ENCODE assay signal across 11 cellular contexts in genomic region chr1:31787261-31787660, GRCh38. TPM values are rescaled to one million over a fixed set of nuclear protein-coding genes. Genes with fewer than 3 reads are reported as not detected.
DNase-seq lines count a peak whose midpoint lies in the region; ATAC-seq and TF ChIP-seq lines count a peak whose summit lies in the region.
"Had no signal": no experiment of that assay in that cellular context is flagged by ENCODE, and none has a peak within 500 bp of the region (broad histone marks: within the 10 kb centered on the region; RNA-seq: fewer than 3 reads in every experiment).

No MANE protein-coding gene starts in this region.

- no peak overlapping the region for H3K27ac Mint-ChIP-seq in endodermal cell
- H3K27ac Mint-ChIP-seq in stimulated activated effector memory CD8-positive, alpha-beta T cell treated with anti-CD3 and anti-CD28 coated beads, Interleukin-12 subunit alpha, Interleukin-12 subunit beta, amount 100 ng/mL, for 72 hours: peak overlapping the region; percentile 91

- H3K4me1 ChIP-seq in Panc1 (ENCODE audit: control insufficient read depth, insufficient read depth, low read length) (0 out of 2 replicates have a peak, but pooled peaks cover 15% of the 10 kb centered on the region), endodermal cell (ENCODE audit: control insufficient read depth, insufficient read depth, low read length) (peaks cover 20% of the 10 kb centered on the region)

- DNase-seq in activated effector memory CD4-positive, alpha-beta T cell treated with anti-CD3 and anti-CD28 coated beads, Interleukin-2, amount 50 U/mL, for 16 hours: peak; percentile 52
- no peak for DNase-seq in activated effector memory CD4-positive, alpha-beta T cell treated with Interleukin-2 at 50 U/mL for 16 hours
- DNase-seq in Panc1 (ENCODE audit: low read depth, low spot score): no peak
- peak; percentile 49 for DNase-seq in endodermal cell
- no peak for DNase-seq in stimulated activated effector memory CD8-positive, alpha-beta T cell treated with anti-CD3 and anti-CD28 coated beads, Interleukin-12 subunit alpha, Interleukin-12 subunit beta, amount 100 ng/mL, for 72 hours (ENCODE audit: low spot score in 2 of 2)
- DNase-seq in NCI-H510A treated with DMSO at 0.1 percent for 48 hours (lab: John Stamatoyannopoulos, UW): no peak

- intact Hi-C loops in Panc1 (cut with micrococcal nuclease; ENCODE audit: unreplicated experiment): loop anchor here (10.0 kb wide), 1 partner anchor 222 kb away; no protein-coding TSS in a partner anchor

- H3K27ac ChIP-seq in Panc1 (ENCODE audit: low read length) (peak overlapping the region; percentile 86; the same call in 1 of the 2 replicates), endodermal cell (ENCODE audit: low read depth, low read length) (no peak overlapping the region)

- H3K36me3 ChIP-seq in Panc1 (ENCODE audit: control insufficient read depth, insufficient read depth, low read length) (no peaks in the 10 kb centered on the region), endodermal cell (ENCODE audit: control insufficient read depth, insufficient read depth, low read length) (no peaks in the 10 kb centered on the region)
- H3K36me3 ChIP-seq: HAP-1 had no signal

- no TSS peak for BruUV-seq in Panc1 (replicated peaks; lab: Mats Ljungman, UMichigan)

- H3K27me3 Mint-ChIP-seq in endodermal cell (ENCODE audit: insufficient read depth): peaks cover 6% of the 10 kb centered on the region

- H3K9ac ChIP-seq in endodermal cell (ENCODE audit: extremely low read depth, low read length, poor library complexity, severe bottlenecking): no peak overlapping the region

- no peak for ATAC-seq in Panc1
- no peak for ATAC-seq in stimulated activated effector memory CD8-positive, alpha-beta T cell treated with anti-CD3 and anti-CD28 coated beads, Interleukin-12 subunit alpha, Interleukin-12 subunit beta, amount 100 ng/mL, for 72 hours
- no peak for ATAC-seq in HG02610 (IDR thresholded peaks at IDR 0.05; ENCODE audit: unreplicated experiment)
- ATAC-seq in HG02938 (IDR thresholded peaks at IDR 0.05; ENCODE audit: unreplicated experiment): no peak

- POLR2A ChIA-PET in Panc1 (lab: Charles Lee): no interaction called here

- CTCF ChIA-PET in Panc1 (lab: Charles Lee): interaction anchor here (0.5 kb wide), 1 partner anchor 25 kb away, joined by 4 read pairs; no protein-coding TSS in a partner anchor

- H3K4me3 Mint-ChIP-seq in endodermal cell: peak overlapping the region; percentile 77
- peak overlapping the region; percentile 80 for H3K4me3 Mint-ChIP-seq in stimulated activated effector memory CD8-positive, alpha-beta T cell treated with anti-CD3 and anti-CD28 coated beads, Interleukin-12 subunit alpha, Interleukin-12 subunit beta, amount 100 ng/mL, for 72 hours

- H3K4me3 ChIP-seq in Panc1 (ENCODE audit: low read depth in 2 of 2, low read length in 2 of 2): no peak overlapping the region
- no peak overlapping the region for H3K4me3 ChIP-seq in endodermal cell (ENCODE audit: low read length)

- in situ Hi-C loops in Panc1 (cut with HindIII; ENCODE audit: low pct_unique_long_range_greater_than_20kb, low sequenced_read_pairs): no loop called here

- H3K4me1 Mint-ChIP-seq in endodermal cell: peaks cover 26% of the 10 kb centered on the region
- peaks cover 17% of the 10 kb centered on the region for H3K4me1 Mint-ChIP-seq in stimulated activated effector memory CD8-positive, alpha-beta T cell treated with anti-CD3 and anti-CD28 coated beads, Interleukin-12 subunit alpha, Interleukin-12 subunit beta, amount 100 ng/mL, for 72 hours

- H3K27me3 ChIP-seq in Panc1 (ENCODE audit: control insufficient read depth, insufficient read depth, low read length): no peaks in the 10 kb centered on the region
- H3K27me3 ChIP-seq in endodermal cell (ENCODE audit: control insufficient read depth, insufficient read depth, low read length, poor library complexity, severe bottlenecking): no peaks in the 10 kb centered on the region
- H3K27me3 ChIP-seq: MG63 had no signal

- no peaks in the 10 kb centered on the region for H3K9me3 Mint-ChIP-seq in endodermal cell
- no peaks in the 10 kb centered on the region for H3K9me3 Mint-ChIP-seq in stimulated activated effector memory CD8-positive, alpha-beta T cell treated with anti-CD3 and anti-CD28 coated beads, Interleukin-12 subunit alpha, Interleukin-12 subunit beta, amount 100 ng/mL, for 72 hours

- TF ChIP-seq CTCF in Panc1 (IDR thresholded peaks at IDR 0.05) (no peak), endodermal cell (conservative IDR thresholded peaks at IDR 0.05) (no peak)

- H3K9me3 ChIP-seq in Panc1 (ENCODE audit: control insufficient read depth, insufficient read depth, low read depth, low read length) (no peaks in the 10 kb centered on the region), endodermal cell (ENCODE audit: control insufficient read depth, low read length) (no peaks in the 10 kb centered on the region)
- H3K9me3 ChIP-seq: HAP-1, MG63 had no signal

- WGBS in endodermal cell (ENCODE audit: insufficient coverage in 1 of 2, insufficient read length in 1 of 2), 2 experiments: 96 to 100% methylated on average over 3 of the region's 3 CpGs

- H3K36me3 Mint-ChIP-seq in endodermal cell (ENCODE audit: low read depth): no peaks in the 10 kb centered on the region
- peaks cover 8% of the 10 kb centered on the region for H3K36me3 Mint-ChIP-seq in stimulated activated effector memory CD8-positive, alpha-beta T cell treated with anti-CD3 and anti-CD28 coated beads, Interleukin-12 subunit alpha, Interleukin-12 subunit beta, amount 100 ng/mL, for 72 hours

RNA-seq across cellular contexts. Expression of gene ADGRB2, which starts 23.1 kb away (rescaled TPM):
- total RNA-seq in Panc1 (2021; ENCODE audit: unreplicated experiment) (34.8 TPM), endodermal cell (10 to 100 TPM; 13.1 to 22.7 TPM)
- polyA plus RNA-seq in Panc1 (2012; ENCODE audit: insufficient read length): 31.5 TPM
- 37.3 TPM for polyA plus RNA-seq in endodermal cell (2013, experiment 1 of 2)
- polyA plus RNA-seq in endodermal cell (2013, experiment 2 of 2): 34.7 TPM

RNA-seq across cellular contexts. Expression of gene SPOCD1, which starts 28.6 kb away (rescaled TPM):
- 0.54 TPM for total RNA-seq in Panc1 (2021; ENCODE audit: unreplicated experiment)
- 0.22 TPM for polyA plus RNA-seq in Panc1 (2012; ENCODE audit: insufficient read length)
- total RNA-seq in endodermal cell: 1 to 10 TPM; 2.0 to 3.1 TPM
- 1.00 TPM for polyA plus RNA-seq in endodermal cell (2013, experiment 1 of 2)
- 1.4 TPM for polyA plus RNA-seq in endodermal cell (2013, experiment 2 of 2)
- total RNA-seq: occipital lobe had no signal

Comparison
In these comparisons a context has a peak if more than half of its experiments do, and no peak if none do; other contexts are left out.
1. DNase-seq: peak in activated effector memory CD4-positive, alpha-beta T cell treated with anti-CD3 and anti-CD28 coated beads, Interleukin-2, amount 50 U/mL, for 16 hours (single experiment) and endodermal cell (single experiment); none in activated effector memory CD4-positive, alpha-beta T cell treated with Interleukin-2 at 50 U/mL for 16 hours (single experiment), Panc1 (single experiment), stimulated activated effector memory CD8-positive, alpha-beta T cell treated with anti-CD3 and anti-CD28 coated beads, Interleukin-12 subunit alpha, Interleukin-12 subunit beta, amount 100 ng/mL, for 72 hours (0 of 2) and NCI-H510A treated with DMSO at 0.1 percent for 48 hours (single experiment).